Comparison of ENCODE assay signal across 12 cellular contexts in the genomic region with DNA sequence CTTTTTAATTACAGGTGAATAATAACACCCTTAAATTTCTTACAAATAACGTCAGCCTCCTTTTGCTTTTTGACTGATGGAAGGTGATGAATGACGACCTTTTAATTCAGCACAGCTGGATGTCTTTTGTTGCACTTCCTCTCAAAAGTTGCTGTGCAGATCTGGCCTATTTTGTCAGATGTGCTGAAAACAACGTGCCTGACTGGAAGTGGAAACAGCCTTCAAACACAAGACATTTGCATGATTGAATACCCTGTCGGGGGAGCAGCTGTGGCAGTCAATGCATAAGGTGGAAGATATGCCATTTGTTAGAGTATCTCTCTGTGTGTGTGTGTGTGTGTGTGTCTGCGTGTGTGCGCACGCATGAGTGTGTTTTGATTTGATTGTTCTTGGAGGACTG.
DNase-seq lines count a peak whose midpoint lies in the region; ATAC-seq and TF ChIP-seq lines count a peak whose summit lies in the region.
"Had no signal": no experiment of that assay in that cellular context is flagged by ENCODE, and none has a peak within 500 bp of the region (broad histone marks: within the 10 kb centered on the region; RNA-seq: fewer than 3 reads in every experiment).

No MANE protein-coding gene starts in this region.

- intact Hi-C loops in transverse colon (cut with DNase I; ENCODE audit: low total_unique reads): no loop called here

- H3K36me3 Mint-ChIP-seq in nephron (ENCODE audit: low read depth) (peaks cover 7% of the 10 kb centered on the region), endothelial cell (ENCODE audit: low read depth, unreplicated experiment) (peaks cover 4% of the 10 kb centered on the region)
- H3K36me3 Mint-ChIP-seq: CD8-positive, alpha-beta T cell had no signal

- no peak overlapping the region for H3K27ac ChIP-seq in transverse colon

- peaks cover 0 to 6% of the 10 kb centered on the region in 2 donors for H3K9me3 ChIP-seq in transverse colon

- TF ChIP-seq POLR2A in transverse colon (IDR thresholded peaks at IDR 0.05): no peak

- in situ Hi-C loops in transverse colon (cut with MboI; ENCODE audit: low pct_ligation_motif_present in 1 of 4, low pct_unique_long_range_greater_than_20kb in 1 of 4, low sequenced_read_pairs in 3 of 4): no loop called here

- no peaks in the 10 kb centered on the region for H3K36me3 ChIP-seq in transverse colon

- WGBS in transverse colon (ENCODE audit: low coverage in 1 of 2), 2 donors: 56% methylated on average over 7 of the region's 7 CpGs; no CpG with 5 or more reads in 1 of the 2 donors

- no peaks in the 10 kb centered on the region for H3K4me1 ChIP-seq in transverse colon

- no peak for TF ChIP-seq EP300 in transverse colon (IDR thresholded peaks at IDR 0.05; ENCODE audit: low read depth)

- DNase-seq in NCI-H1417 (lab: John Stamatoyannopoulos, UW) (peak; percentile 18 to 99 (median 85)), choroid plexus epithelial cell (ENCODE audit: low read depth) (peak; percentile 46), endothelial cell (ENCODE audit: low spot score) (no peak), transverse colon (no peak)
- DNase-seq: activated CD4-positive, alpha-beta T cell treated with anti-CD3 and anti-CD28 coated beads for 1 hour; CD8-positive, alpha-beta T cell; foreskin fibroblast; naive thymus-derived CD8-positive, alpha-beta T cell had no signal

- H3K27ac Mint-ChIP-seq in nephron (peak overlapping the region; percentile 73 to 89 (median 76)), endothelial cell (ENCODE audit: unreplicated experiment) (no peak overlapping the region)
- H3K27ac Mint-ChIP-seq: CD8-positive, alpha-beta T cell; naive thymus-derived CD8-positive, alpha-beta T cell had no signal

- H3K9me3 Mint-ChIP-seq in nephron (peaks cover 30% of the 10 kb centered on the region), endothelial cell (ENCODE audit: unreplicated experiment) (no peaks in the 10 kb centered on the region)

- H3K27me3 ChIP-seq in transverse colon: no peaks in the 10 kb centered on the region

- ATAC-seq in GM18511 (IDR thresholded peaks at IDR 0.05; ENCODE audit: unreplicated experiment): peak; percentile 65
- ATAC-seq in HG03469 (IDR thresholded peaks at IDR 0.05; ENCODE audit: unreplicated experiment): no peak
- no peak for ATAC-seq in HG03442 (IDR thresholded peaks at IDR 0.05; ENCODE audit: unreplicated experiment)
- ATAC-seq: CD8-positive, alpha-beta T cell; naive thymus-derived CD8-positive, alpha-beta T cell had no signal

- H3K4me3 ChIP-seq in choroid plexus epithelial cell (ENCODE audit: low read depth, low read length) (no peak overlapping the region), transverse colon (no peak overlapping the region)

- H3K27me3 Mint-ChIP-seq in nephron (ENCODE audit: low read depth) (no peaks in the 10 kb centered on the region), endothelial cell (ENCODE audit: unreplicated experiment) (no peaks in the 10 kb centered on the region)

- TF ChIP-seq CTCF in choroid plexus epithelial cell (conservative IDR thresholded peaks at IDR 0.05; ENCODE audit: low read depth, low read length) (no peak), nephron (IDR thresholded peaks at IDR 0.05; ENCODE audit: unreplicated experiment in 3 of 3) (no peak), endothelial cell (IDR thresholded peaks at IDR 0.05; ENCODE audit: unreplicated experiment) (no peak), transverse colon (IDR thresholded peaks at IDR 0.05) (no peak)

- no peak overlapping the region for H3K4me3 Mint-ChIP-seq in nephron
- H3K4me3 Mint-ChIP-seq in endothelial cell (ENCODE audit: unreplicated experiment): no peak overlapping the region
- H3K4me3 Mint-ChIP-seq: CD8-positive, alpha-beta T cell; naive thymus-derived CD8-positive, alpha-beta T cell had no signal

- peaks cover 23% of the 10 kb centered on the region for H3K4me1 Mint-ChIP-seq in nephron
- peaks cover 9% of the 10 kb centered on the region for H3K4me1 Mint-ChIP-seq in endothelial cell (ENCODE audit: unreplicated experiment)

Comparison
In these comparisons a context has a peak if more than half of its experiments do, and no peak if none do; other contexts are left out.
1. DNase-seq: peak in NCI-H1417 (3 of 3) and choroid plexus epithelial cell (single experiment); none in endothelial cell (single experiment) and transverse colon (single experiment).